In genomic region chr14:94269156-94269555, GRCh38 we compare ENCODE assay signal across 27 cellular contexts. TPM values are rescaled to one million over a fixed set of nuclear protein-coding genes. Genes with fewer than 3 reads are reported as not detected.
DNase-seq lines count a peak whose midpoint lies in the region; ATAC-seq and TF ChIP-seq lines count a peak whose summit lies in the region.
"Had no signal": no experiment of that assay in that cellular context is flagged by ENCODE, and none has a peak within 500 bp of the region (broad histone marks: within the 10 kb centered on the region; RNA-seq: fewer than 3 reads in every experiment).

No MANE protein-coding gene starts in this region.

- H3K36me3 Mint-ChIP-seq in type B pancreatic cell = no peaks in the 10 kb centered on the region
- H3K36me3 Mint-ChIP-seq: natural killer cell treated with Interleukin-12 subunit alpha and Interleukin-12 subunit beta and Interleukin-15 and Interleukin-18, amount 100 ng/mL, for 72 hours had no signal

- no peak overlapping the region for H3K27ac Mint-ChIP-seq in type B pancreatic cell
- H3K27ac Mint-ChIP-seq: natural killer cell treated with Interleukin-12 subunit alpha and Interleukin-12 subunit beta and Interleukin-15 and Interleukin-18, amount 100 ng/mL, for 72 hours had no signal

- DNase-seq in COLO829 (ENCODE audit: low spot score) (peak; percentile 81), RWPE2 (ENCODE audit: low spot score) (no peak), head of caudate nucleus (peak in 37 of 42 donors; percentile 11 to 86 (median 56)), pons (ENCODE audit: low spot score) (peak; percentile 97), DMS53 (lab: John Stamatoyannopoulos, UW) (no peak), type B pancreatic cell (ENCODE audit: extremely low spot score, unreplicated experiment) (no peak), AG20443 (ENCODE audit: low spot score) (no peak), NCI-H2227 (lab: John Stamatoyannopoulos, UW; ENCODE audit: unreplicated experiment) (no peak)
- DNase-seq: activated CD4-positive, alpha-beta T cell treated with anti-CD3 and anti-CD28 coated beads, Interleukin-2, amount 50 U/mL, for 48 hours; activated CD4-positive, CD25-positive, alpha-beta regulatory T cell; activated CD8-positive, alpha-beta memory T cell treated with anti-CD3 and anti-CD28 coated beads, Interleukin-2, amount 50 U/mL, for 4 hours; activated naive CD4-positive, alpha-beta T cell treated with anti-CD3 and anti-CD28 coated beads, Interleukin-2, amount 50 U/mL, for 16 hours; BE2C; cortex of kidney; DMS79 treated with DMSO at 0.1 percent for 48 hours; NCI-H146; NCI-H82; SW 1271; upper lobe of right lung had no signal

- no peak overlapping the region for H3K4me3 Mint-ChIP-seq in type B pancreatic cell
- H3K4me3 Mint-ChIP-seq: natural killer cell treated with Interleukin-12 subunit alpha and Interleukin-12 subunit beta and Interleukin-15 and Interleukin-18, amount 100 ng/mL, for 72 hours had no signal

- H3K9me3 ChIP-seq in RWPE2 (ENCODE audit: severe bottlenecking) = no peaks in the 10 kb centered on the region
- H3K9me3 ChIP-seq: A549, BE2C, upper lobe of right lung had no signal

- TF ChIP-seq CTCF in RWPE2 (IDR thresholded peaks at IDR 0.05; ENCODE audit: poor library complexity, severe bottlenecking) (no peak), type B pancreatic cell (conservative IDR thresholded peaks at IDR 0.05) (no peak)

- intact Hi-C loops in head of caudate nucleus (cut with DNase I) = no loop called here

- no peaks in the 10 kb centered on the region for H3K4me1 ChIP-seq in RWPE2 (ENCODE audit: insufficient read depth, poor library complexity, severe bottlenecking)
- H3K4me1 ChIP-seq: A549, BE2C, upper lobe of right lung had no signal

- no peak overlapping the region for H3K27ac ChIP-seq in RWPE2 (ENCODE audit: poor library complexity, severe bottlenecking)
- H3K27ac ChIP-seq: A549, cardiac muscle cell, upper lobe of right lung had no signal

- H3K36me3 ChIP-seq in RWPE2 (ENCODE audit: low read depth) = peaks cover 28% of the 10 kb centered on the region
- H3K36me3 ChIP-seq: BE2C, cardiac muscle cell, upper lobe of right lung had no signal

- H3K9me3 Mint-ChIP-seq in type B pancreatic cell = no peaks in the 10 kb centered on the region
- H3K9me3 Mint-ChIP-seq: natural killer cell treated with Interleukin-12 subunit alpha and Interleukin-12 subunit beta and Interleukin-15 and Interleukin-18, amount 100 ng/mL, for 72 hours had no signal

- no peaks in the 10 kb centered on the region for H3K27me3 ChIP-seq in RWPE2 (ENCODE audit: insufficient read depth, poor library complexity, severe bottlenecking)
- H3K27me3 ChIP-seq: BE2C, cardiac muscle cell, upper lobe of right lung had no signal

- H3K4me1 Mint-ChIP-seq in type B pancreatic cell (ENCODE audit: unreplicated experiment) = no peaks in the 10 kb centered on the region

- H3K27me3 Mint-ChIP-seq in type B pancreatic cell = no peaks in the 10 kb centered on the region

- H3K4me3 ChIP-seq in RWPE2 (ENCODE audit: severe bottlenecking) = no peak overlapping the region
- H3K4me3 ChIP-seq: A549, cardiac muscle cell, upper lobe of right lung had no signal

- peak; percentile 60; the same call in 2 of the 3 replicates for ATAC-seq in RWPE2 (ENCODE audit: low read depth)
- ATAC-seq: A549; natural killer cell treated with Interleukin-12 subunit alpha and Interleukin-12 subunit beta and Interleukin-15 and Interleukin-18, amount 100 ng/mL, for 72 hours; Right ventricle myocardium inferior; upper lobe of right lung had no signal

RNA-seq across cellular contexts. Expression of gene SERPINA10, which starts 23.9 kb away (rescaled TPM):
- 1.5 and 2.8 TPM in 2 replicates for total RNA-seq in type B pancreatic cell (ENCODE audit: low replicate concordance)
- total RNA-seq: cardiac muscle cell; glomerular endothelial cell; H4; natural killer cell treated with Interleukin-12 subunit alpha and Interleukin-12 subunit beta and Interleukin-15 and Interleukin-18, amount 100 ng/mL, for 72 hours; posterior vena cava; Right ventricle myocardium inferior; skeletal muscle tissue; upper lobe of right lung had no signal

RNA-seq across cellular contexts. Expression of gene SERPINA6, which starts 54.0 kb away (rescaled TPM):
- 0.77 and 1.2 TPM in 2 replicates for total RNA-seq in type B pancreatic cell (ENCODE audit: low replicate concordance)
- total RNA-seq: cardiac muscle cell; glomerular endothelial cell; natural killer cell treated with Interleukin-12 subunit alpha and Interleukin-12 subunit beta and Interleukin-15 and Interleukin-18, amount 100 ng/mL, for 72 hours; posterior vena cava; Right ventricle myocardium inferior; skeletal muscle tissue; upper lobe of right lung had no signal

Comparison
In these comparisons a context has a peak if more than half of its experiments do, and no peak if none do; other contexts are left out.
1. DNase-seq: peak in COLO829 (single experiment), head of caudate nucleus (37 of 42) and pons (single experiment); none in RWPE2 (single experiment), DMS53 (single experiment), type B pancreatic cell (single experiment), AG20443 (single experiment) and NCI-H2227 (single experiment).